Comparison of ENCODE assay signal across 25 cellular contexts in the genomic region with DNA sequence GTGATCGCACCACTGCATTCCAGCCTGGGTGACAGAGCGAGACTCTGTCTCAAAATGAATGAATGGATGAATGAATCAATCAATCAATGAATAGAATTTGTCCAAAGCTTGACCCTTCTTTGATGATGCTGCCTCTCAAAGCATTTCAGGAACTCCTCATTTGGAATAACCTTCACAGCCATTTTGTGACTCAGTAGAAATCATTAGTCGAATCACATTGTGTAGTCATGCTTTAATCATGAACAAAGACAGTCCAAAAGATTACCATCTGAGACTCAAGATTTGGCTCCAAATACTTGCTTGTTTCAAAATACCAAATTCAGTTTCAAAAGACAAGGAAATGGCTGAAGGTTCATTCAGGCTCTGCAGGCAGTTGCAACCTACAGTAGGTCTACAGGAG.
"Had no signal": no experiment of that assay in that cellular context is flagged by ENCODE, and none has a peak within 500 bp of the region (broad histone marks: within the 10 kb centered on the region; RNA-seq: fewer than 3 reads in every experiment).

No MANE protein-coding gene starts in this region.

- H3K27ac Mint-ChIP-seq: natural killer cell, progenitor cell of endocrine pancreas had no signal

- DNase-seq: dermis blood vessel endothelial cell; effector memory CD4-positive, alpha-beta T cell; foreskin melanocyte; head of caudate nucleus; kidney; left cardiac atrium; left ventricle myocardium inferior; lower lobe of right lung; natural killer cell; occipital lobe; pancreas; right lobe of liver; small intestine; stimulated activated CD4-positive, alpha-beta T cell treated with anti-CD3 and anti-CD28 coated beads, Interleukin-1b, Interleukin-23, amount 100 ng/mL, for 48 hours; stimulated activated CD4-positive, alpha-beta T cell treated with anti-CD3 and anti-CD28 coated beads, Interleukin-4, amount 100 ng/mL, for 1 hour; stimulated activated CD8-positive, alpha-beta memory T cell treated with anti-CD3 and anti-CD28 coated beads, Interleukin-4, amount 100 ng/mL, for 48 hours; stimulated activated naive CD4-positive, alpha-beta T cell; stimulated activated naive CD8-positive, alpha-beta T cell treated with anti-CD3 and anti-CD28 coated beads, Interleukin-15, amount 100 ng/mL, for 72 hours; transverse colon; upper lobe of right lung; uterus had no signal

- H3K4me1 Mint-ChIP-seq: memory B cell; natural killer cell; stimulated activated naive CD8-positive, alpha-beta T cell treated with anti-CD3 and anti-CD28 coated beads, Interleukin-15, amount 100 ng/mL, for 72 hours had no signal

- H3K36me3 Mint-ChIP-seq: natural killer cell had no signal

- ATAC-seq: left cardiac atrium; lower lobe of right lung; natural killer cell; pancreas; right lobe of liver; stimulated activated naive CD8-positive, alpha-beta T cell treated with anti-CD3 and anti-CD28 coated beads, Interleukin-15, amount 100 ng/mL, for 72 hours; upper lobe of right lung had no signal

- H3K4me3 Mint-ChIP-seq: memory B cell; natural killer cell; stimulated activated naive CD8-positive, alpha-beta T cell treated with anti-CD3 and anti-CD28 coated beads, Interleukin-15, amount 100 ng/mL, for 72 hours had no signal

- H3K27me3 Mint-ChIP-seq: progenitor cell of endocrine pancreas had no signal

- H3K4me3 ChIP-seq: coronary artery, left ventricle myocardium inferior, lower lobe of right lung, pancreas, right lobe of liver, suprapubic skin, transverse colon, upper lobe of right lung, uterus had no signal

- H3K36me3 ChIP-seq: left ventricle myocardium inferior, lower lobe of right lung, pancreas, right lobe of liver, suprapubic skin, transverse colon, upper lobe of right lung, uterus had no signal

- H3K9me3 Mint-ChIP-seq: natural killer cell; stimulated activated naive CD8-positive, alpha-beta T cell treated with anti-CD3 and anti-CD28 coated beads, Interleukin-15, amount 100 ng/mL, for 72 hours had no signal

- H3K27me3 ChIP-seq: pancreas, right lobe of liver, suprapubic skin, uterus had no signal

- H3K9me3 ChIP-seq: left ventricle myocardium inferior, lower lobe of right lung, pancreas, right lobe of liver, suprapubic skin, transverse colon, upper lobe of right lung, uterus had no signal

- H3K4me1 ChIP-seq: lower lobe of right lung, pancreas, right lobe of liver, suprapubic skin, transverse colon, upper lobe of right lung, uterus had no signal

- H3K27ac ChIP-seq: coronary artery, left ventricle myocardium inferior, lower lobe of right lung, pancreas, right lobe of liver, suprapubic skin, transverse colon, upper lobe of right lung, uterus had no signal
